12 cellular contexts compared by ENCODE assay signal in genomic region chr12:121719926-121720414, GRCh38. TPM values are rescaled to one million over a fixed set of nuclear protein-coding genes. Genes with fewer than 3 reads are reported as not detected.
A peak's percentile ranks its signal among the peaks of the same experiment; 100 is the strongest.
DNase-seq lines count a peak whose midpoint lies in the region; ATAC-seq lines count a peak whose summit lies in the region.
"Had no signal": no experiment of that assay in that cellular context is flagged by ENCODE, and none has a peak within 500 bp of the region (broad histone marks: within the 10 kb centered on the region; RNA-seq: fewer than 3 reads in every experiment).

No MANE protein-coding gene starts in this region.

- CTCF ChIA-PET in naive thymus-derived CD4-positive, alpha-beta T cell (lab: Charles Lee) = no interaction called here

- H3K27ac Mint-ChIP-seq in naive thymus-derived CD4-positive, alpha-beta T cell = peak overlapping the region in 2 of 9 donors; percentile 56 to 59
- H3K27ac Mint-ChIP-seq: type B pancreatic cell had no signal

- peak; percentile 88 for DNase-seq in EH (ENCODE audit: low read depth)
- DNase-seq in RKO (ENCODE audit: low spot score) = peak; percentile 80
- peak; percentile 81 for DNase-seq in fibroblast of peridontal ligament (ENCODE audit: extremely low read depth)
- peak; percentile 87 for DNase-seq in putamen (ENCODE audit: low spot score)
- no peak for DNase-seq in naive thymus-derived CD4-positive, alpha-beta T cell
- DNase-seq in left colon = no peak
- DNase-seq in activated CD8-positive, alpha-beta memory T cell treated with anti-CD3 and anti-CD28 coated beads, Interleukin-2, amount 50 U/mL, for 4 hours = no peak
- DNase-seq: NCI-H2171 treated with DMSO at 0.1 percent for 48 hours, SHP77 treated with DMSO at 0.1 percent for 48 hours had no signal

- no peaks in the 10 kb centered on the region for H3K9me3 Mint-ChIP-seq in naive thymus-derived CD4-positive, alpha-beta T cell
- H3K9me3 Mint-ChIP-seq: type B pancreatic cell had no signal

- no peaks in the 10 kb centered on the region for H3K36me3 ChIP-seq in naive thymus-derived CD4-positive, alpha-beta T cell (ENCODE audit: control insufficient read depth in 2 of 3, insufficient read depth in 3 of 3, low read length in 3 of 3)

- peaks cover 0 to 5% (median 0%) of the 10 kb centered on the region in 7 donors for H3K4me1 Mint-ChIP-seq in naive thymus-derived CD4-positive, alpha-beta T cell

- intact Hi-C loops in naive thymus-derived CD4-positive, alpha-beta T cell (cut with micrococcal nuclease) = loop anchor here in 1 of 2 donors (10.0 kb wide), 1 partner anchor 505 kb away; the partner anchor contains the start of gene DIABLO
- intact Hi-C loops in left colon (cut with DNase I, micrococcal nuclease) = no loop called here

- no peak overlapping the region for H3K4me3 Mint-ChIP-seq in naive thymus-derived CD4-positive, alpha-beta T cell
- H3K4me3 Mint-ChIP-seq: type B pancreatic cell had no signal

- H3K27me3 Mint-ChIP-seq in naive thymus-derived CD4-positive, alpha-beta T cell = no peaks in the 10 kb centered on the region
- H3K27me3 Mint-ChIP-seq: type B pancreatic cell had no signal

- H3K4me3 ChIP-seq in naive thymus-derived CD4-positive, alpha-beta T cell (ENCODE audit: low read length) = no peak overlapping the region
- H3K4me3 ChIP-seq: HAP-1 had no signal

- no peaks in the 10 kb centered on the region for H3K4me1 ChIP-seq in naive thymus-derived CD4-positive, alpha-beta T cell (ENCODE audit: control insufficient read depth in 2 of 2, insufficient read depth in 2 of 2, low read length in 2 of 2)
- H3K4me1 ChIP-seq: HAP-1 had no signal

- POLR2A ChIA-PET in naive thymus-derived CD4-positive, alpha-beta T cell (lab: Charles Lee) = interaction anchor here (2.7 kb wide), 1 partner anchor 8 kb away, joined by 11 read pairs; the partner anchor contains the start of gene TMEM120B

- H3K9me3 ChIP-seq in naive thymus-derived CD4-positive, alpha-beta T cell (ENCODE audit: control insufficient read depth in 2 of 3, low read length in 3 of 3) = no peaks in the 10 kb centered on the region
- H3K9me3 ChIP-seq: HAP-1 had no signal

- H3K27me3 ChIP-seq in naive thymus-derived CD4-positive, alpha-beta T cell (ENCODE audit: control insufficient read depth in 2 of 2, insufficient read depth in 2 of 2, low read length in 2 of 2) = no peaks in the 10 kb centered on the region

- no peak overlapping the region for H3K27ac ChIP-seq in naive thymus-derived CD4-positive, alpha-beta T cell (ENCODE audit: low read depth, low read length)

- H3K36me3 Mint-ChIP-seq in naive thymus-derived CD4-positive, alpha-beta T cell = peaks cover 0 to 4% (median 2%) of the 10 kb centered on the region in 5 donors

- ATAC-seq in HG03175 (IDR thresholded peaks at IDR 0.05; ENCODE audit: unreplicated experiment) (no peak), left colon (no peak)
- no peak for ATAC-seq in naive thymus-derived CD4-positive, alpha-beta T cell

RNA-seq across cellular contexts. Expression of gene TMEM120B, which starts 7.4 kb away (rescaled TPM):
- 10 to 100 TPM in 2 of 5 experiments, 1 to 10 TPM in 3; 7.3 to 14.3 (median 9.2) TPM for total RNA-seq in naive thymus-derived CD4-positive, alpha-beta T cell
- 1 to 10 TPM; 1.3 to 2.0 TPM for polyA plus RNA-seq in naive thymus-derived CD4-positive, alpha-beta T cell
- total RNA-seq in left colon = 1 to 10 TPM; 4.7 to 5.8 TPM

RNA-seq across cellular contexts. Expression of gene MORN3, which starts 50.5 kb away (rescaled TPM):
- 10 to 100 TPM in 2 of 5 experiments, 1 to 10 TPM in 3; 2.3 to 19.2 (median 9.6) TPM for total RNA-seq in naive thymus-derived CD4-positive, alpha-beta T cell
- polyA plus RNA-seq in naive thymus-derived CD4-positive, alpha-beta T cell = 1 to 10 TPM; 2.3 to 8.7 TPM
- total RNA-seq in left colon = not detected

Comparison
In these comparisons a context has a peak if more than half of its experiments do, and no peak if none do; other contexts are left out.
1. DNase-seq: peak in EH (single experiment), RKO (single experiment), fibroblast of peridontal ligament (single experiment) and putamen (single experiment); none in naive thymus-derived CD4-positive, alpha-beta T cell (0 of 9), left colon (0 of 2) and activated CD8-positive, alpha-beta memory T cell treated with anti-CD3 and anti-CD28 coated beads, Interleukin-2, amount 50 U/mL, for 4 hours (single experiment).